Comparison of ENCODE assay signal across 34 cellular contexts in the genomic region with DNA sequence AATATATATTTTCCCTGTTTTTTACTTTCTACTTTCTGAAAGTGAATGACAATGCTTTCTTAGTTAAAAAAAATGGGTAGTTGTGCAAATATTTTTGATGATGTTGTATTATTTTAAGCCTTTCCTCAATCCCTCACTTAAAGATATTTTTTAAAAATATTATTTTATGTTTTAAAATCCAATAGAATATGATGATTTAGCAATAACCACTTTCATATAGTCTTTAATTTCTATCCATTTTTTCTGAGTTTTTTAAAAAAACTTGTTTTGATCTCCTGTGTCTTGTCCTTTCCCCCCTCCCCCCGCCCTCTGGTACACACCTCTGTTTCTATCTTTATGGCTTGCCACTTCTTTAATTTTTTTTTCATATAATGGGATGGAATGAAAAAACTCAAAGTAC.
DNase-seq lines count a peak whose midpoint lies in the region; ATAC-seq, FAIRE-seq and TF ChIP-seq lines count a peak whose summit lies in the region.
"Had no signal": no experiment of that assay in that cellular context is flagged by ENCODE, and none has a peak within 500 bp of the region (broad histone marks: within the 10 kb centered on the region; RNA-seq: fewer than 3 reads in every experiment).

No MANE protein-coding gene starts in this region.

- in situ Hi-C loops in HepG2 (cut with HindIII; ENCODE audit: extremely low pct_ligation_motif_present, low pct_unique_long_range_greater_than_20kb) (no loop called here), K562 (cut with MboI) (no loop called here)

- H2AFZ ChIP-seq in HepG2 (ENCODE audit: low read length) (no peak overlapping the region), Karpas-422 (ENCODE audit: low read length) (0 out of 2 replicates have a peak overlapping the region, but pooled peaks have one; percentile 53), K562 (ENCODE audit: low read depth, low read length) (no peak overlapping the region)

- no peaks in the 10 kb centered on the region for H3K9me3 ChIP-seq in HepG2 (ENCODE audit: low read length)
- H3K9me3 ChIP-seq in right lobe of liver: no peaks in the 10 kb centered on the region
- 0 out of 2 replicates have a peak, but pooled peaks cover 5% of the 10 kb centered on the region for H3K9me3 ChIP-seq in Karpas-422 (ENCODE audit: low read length)
- H3K9me3 ChIP-seq in K562 (replicated peaks; ENCODE audit: control insufficient read depth, insufficient read depth, low read depth, low read length): no peaks in the 10 kb centered on the region
- H3K9me3 ChIP-seq in vagina: no peaks in the 10 kb centered on the region
- H3K9me3 ChIP-seq: A549; BE2C; BLaER1; BLaER1 treated with 17β-estradiol and CSF1 and Interleukin-3, amounts not matched to agents 10 nM and 100 nM; Caco-2 had no signal

- intact Hi-C loops in HepG2 (cut with micrococcal nuclease; ENCODE audit: unreplicated experiment) (no loop called here), right lobe of liver (cut with DNase I) (no loop called here), K562 (cut with micrococcal nuclease) (no loop called here), vagina (cut with DNase I) (no loop called here)

- no peaks in the 10 kb centered on the region for H3K9me2 ChIP-seq in Karpas-422 (replicated peaks; ENCODE audit: insufficient read depth, low read length)

- CTCF ChIA-PET in HepG2 (lab: Yijun Ruan, JAX; ENCODE audit: low intra/inter-chr PET ratio, low total read pairs): no interaction called here
- CTCF ChIA-PET in K562 (lab: Yijun Ruan, JAX; ENCODE audit: low intra/inter-chr PET ratio): no interaction called here

- H3K4me3 Mint-ChIP-seq in activated T-cell treated with anti-CD3 and anti-CD28 coated beads, Interleukin-2, amount 50 U/mL, for 4 hours: no peak overlapping the region
- H3K4me3 Mint-ChIP-seq: B cell; CD14-positive monocyte; CD4-positive, alpha-beta memory T cell; CD4-positive, alpha-beta T cell; CD4-positive, CD25-positive, alpha-beta regulatory T cell; CD8-positive, alpha-beta memory T cell; CD8-positive, alpha-beta T cell had no signal

- H3K4me2 ChIP-seq in HepG2 (ENCODE audit: low read depth, low read length) (no peak overlapping the region), Karpas-422 (ENCODE audit: low read depth, low read length, poor library complexity, severe bottlenecking) (no peak overlapping the region), K562 (ENCODE audit: insufficient read depth, low read length) (no peak overlapping the region)
- H3K4me2 ChIP-seq: A549; BLaER1; BLaER1 treated with 17β-estradiol and CSF1 and Interleukin-3, amounts not matched to agents 10 nM and 100 nM had no signal

- no peaks in the 10 kb centered on the region for H3K4me1 Mint-ChIP-seq in activated T-cell treated with anti-CD3 and anti-CD28 coated beads, Interleukin-2, amount 50 U/mL, for 4 hours (ENCODE audit: low read depth)
- H3K4me1 Mint-ChIP-seq: B cell; CD14-positive monocyte; CD4-positive, alpha-beta memory T cell; CD4-positive, CD25-positive, alpha-beta regulatory T cell; CD8-positive, alpha-beta memory T cell had no signal

- H3K27me3 Mint-ChIP-seq in activated T-cell treated with anti-CD3 and anti-CD28 coated beads, Interleukin-2, amount 50 U/mL, for 4 hours (ENCODE audit: low read depth): no peaks in the 10 kb centered on the region
- H3K27me3 Mint-ChIP-seq: B cell; CD4-positive, alpha-beta memory T cell; CD4-positive, alpha-beta T cell; CD4-positive, CD25-positive, alpha-beta regulatory T cell; CD8-positive, alpha-beta memory T cell had no signal

- no TSS peak for BruUV-seq in HepG2 (replicated peaks; lab: Mats Ljungman, UMichigan)
- BruUV-seq in K562 (replicated peaks; lab: Mats Ljungman, UMichigan): no TSS peak

- 3% methylated on average over 1 of the region's 1 CpG for WGBS in HepG2 (ENCODE audit: low lambda C conversion rate)
- 0% methylated on average over 1 of the region's 1 CpG for WGBS in right lobe of liver (ENCODE audit: insufficient coverage, low coverage, low lambda C conversion rate, missing lambda C conversion rate)
- no CpG with 5 or more reads among the region's 1 CpG for WGBS in K562 (ENCODE audit: insufficient coverage, low coverage, missing lambda C conversion rate)

- FAIRE-seq in HepG2 (lab: Jason Lieb, UNC) (no peak), K562 (lab: Jason Lieb, UNC) (no peak)
- FAIRE-seq: A549, D721Med had no signal

- POLR2A ChIA-PET in HepG2 (lab: Yijun Ruan, JAX) (no interaction called here), K562 (lab: Yijun Ruan, JAX) (no interaction called here)

- H3K36me3 Mint-ChIP-seq in activated T-cell treated with anti-CD3 and anti-CD28 coated beads, Interleukin-2, amount 50 U/mL, for 4 hours (ENCODE audit: insufficient read depth): no peaks in the 10 kb centered on the region
- H3K36me3 Mint-ChIP-seq: CD14-positive monocyte; CD4-positive, alpha-beta memory T cell; CD4-positive, CD25-positive, alpha-beta regulatory T cell; CD8-positive, alpha-beta memory T cell; CD8-positive, alpha-beta T cell had no signal

- H3K9ac ChIP-seq in HepG2 (ENCODE audit: insufficient read depth, low read depth, low read length) (no peak overlapping the region), Karpas-422 (ENCODE audit: low read length) (no peak overlapping the region), K562 (ENCODE audit: insufficient read depth in 1 of 2, low read depth in 2 of 2, low read length in 2 of 2) (no peak overlapping the region)
- H3K9ac ChIP-seq: BLaER1; BLaER1 treated with 17β-estradiol and CSF1 and Interleukin-3, amounts not matched to agents 10 nM and 100 nM had no signal

- H3K4me1 ChIP-seq in HepG2 (ENCODE audit: insufficient read depth, low read length) (no peaks in the 10 kb centered on the region), right lobe of liver (no peaks in the 10 kb centered on the region), Karpas-422 (ENCODE audit: low read length) (peaks cover 5% of the 10 kb centered on the region; the same call in 1 of the 2 replicates), K562 (replicated peaks in 1 of 2; ENCODE audit: control insufficient read depth in 2 of 2, insufficient read depth in 2 of 2, low read length in 2 of 2) (no peaks in the 10 kb centered on the region), vagina (no peaks in the 10 kb centered on the region)
- H3K4me1 ChIP-seq: A549; BE2C; BLaER1; BLaER1 treated with 17β-estradiol and CSF1 and Interleukin-3, amounts not matched to agents 10 nM and 100 nM; Caco-2 had no signal

- H3K27me3 ChIP-seq in HepG2 (ENCODE audit: control insufficient read depth in 1 of 2, insufficient read depth in 2 of 2, low read length in 2 of 2): no peaks in the 10 kb centered on the region
- H3K27me3 ChIP-seq in right lobe of liver: no peaks in the 10 kb centered on the region
- H3K27me3 ChIP-seq in Karpas-422 (ENCODE audit: low read length): no peaks in the 10 kb centered on the region
- no peaks in the 10 kb centered on the region for H3K27me3 ChIP-seq in K562 (ENCODE audit: control insufficient read depth in 2 of 2, insufficient read depth in 2 of 2, low read length in 2 of 2)
- H3K27me3 ChIP-seq in vagina: no peaks in the 10 kb centered on the region
- H3K27me3 ChIP-seq: BE2C; BLaER1; BLaER1 treated with 17β-estradiol and CSF1 and Interleukin-3, amounts not matched to agents 10 nM and 100 nM had no signal

- TF ChIP-seq POLR2A in HepG2 (IDR thresholded peaks at IDR 0.05; ENCODE audit: insufficient read depth in 1 of 2, low read depth in 2 of 2, low read length in 2 of 2) (no peak), right lobe of liver (IDR thresholded peaks at IDR 0.05) (no peak), K562 (conservative IDR thresholded peaks at IDR 0.05) (no peak), vagina (IDR thresholded peaks at IDR 0.05) (no peak)

- no peak for ATAC-seq in HepG2
- ATAC-seq in right lobe of liver: no peak
- no peak for ATAC-seq in K562
- ATAC-seq in activated T-cell treated with anti-CD3 and anti-CD28 coated beads, Interleukin-2, amount 50 U/mL, for 4 hours: no peak
- ATAC-seq: A549; CD8-positive, alpha-beta T cell had no signal

- H3K4me3 ChIP-seq in HepG2 (replicated peaks in 1 of 3; ENCODE audit: insufficient read depth in 1 of 3, low read depth in 2 of 3, low read length in 3 of 3) (no peak overlapping the region), right lobe of liver (no peak overlapping the region), Karpas-422 (ENCODE audit: low read length) (no peak overlapping the region), K562 (no peak overlapping the region), vagina (no peak overlapping the region)
- H3K4me3 ChIP-seq: A549; BLaER1; BLaER1 treated with 17β-estradiol and CSF1 and Interleukin-3, amounts not matched to agents 10 nM and 100 nM had no signal

- DNase-seq in HepG2 (ENCODE audit: low spot score) (no peak), right lobe of liver (no peak), Karpas-422 (no peak), K562 (ENCODE audit: extremely low read depth in 1 of 4, low spot score in 3 of 4) (no peak), vagina (ENCODE audit: extremely low spot score in 2 of 2) (no peak)
- DNase-seq in activated T-cell treated with anti-CD3 and anti-CD28 coated beads, Interleukin-2, amount 50 U/mL, for 4 hours: no peak
- DNase-seq: 8988T; ACHN; AML-193; BE2C; C1 segment of cervical spinal cord; Caco-2; Calu3; CD4-positive, alpha-beta memory T cell; CD4-positive, alpha-beta T cell; CD4-positive, CD25-positive, alpha-beta regulatory T cell; CD8-positive, alpha-beta memory T cell; CD8-positive, alpha-beta T cell; COR-L47; DMS 273 treated with DMSO at 0.1 percent for 48 hours; DMS153; DMS53; DMS79; DMS79 treated with DMSO at 0.1 percent for 48 hours; DND-41; EL had no signal

- TF ChIP-seq RAD21 in HepG2 (CRISPR knock-in tag; IDR thresholded peaks at IDR 0.05): no peak
- TF ChIP-seq RAD21 in K562 (CRISPR knock-in tag; conservative IDR thresholded peaks at IDR 0.05 in 1 of 2, IDR thresholded peaks at IDR 0.05 in 1 of 2): no peak

- no peaks in the 10 kb centered on the region for H4K20me1 ChIP-seq in HepG2 (ENCODE audit: insufficient read depth, low read length)
- H4K20me1 ChIP-seq in Karpas-422 (ENCODE audit: insufficient read depth, low read depth, low read length): no peaks in the 10 kb centered on the region
- no peaks in the 10 kb centered on the region for H4K20me1 ChIP-seq in K562 (replicated peaks; ENCODE audit: control insufficient read depth, insufficient read depth, low read length)
- H4K20me1 ChIP-seq: BLaER1; BLaER1 treated with 17β-estradiol and CSF1 and Interleukin-3, amounts not matched to agents 10 nM and 100 nM had no signal

- no peak for TF ChIP-seq CTCF in HepG2 (CRISPR knock-in tag; IDR thresholded peaks at IDR 0.05)
- TF ChIP-seq CTCF in right lobe of liver (IDR thresholded peaks at IDR 0.05): no peak
- no peak for TF ChIP-seq CTCF in K562 (IDR thresholded peaks at IDR 0.05 in 2 of 3, conservative IDR thresholded peaks at IDR 0.05 in 1 of 3; ENCODE audit: insufficient read depth in 2 of 3, low read depth in 1 of 3, low read length in 3 of 3)
- TF ChIP-seq CTCF in vagina (IDR thresholded peaks at IDR 0.05): no peak

- TF ChIP-seq EP300 in HepG2 (IDR thresholded peaks at IDR 0.05; ENCODE audit: low read depth in 2 of 2, low read length in 2 of 2) (no peak), HepG2 (CRISPR knock-in tag; IDR thresholded peaks at IDR 0.05; ENCODE audit: borderline replicate concordance) (no peak), K562 (IDR thresholded peaks at IDR 0.05; ENCODE audit: low read length) (no peak)

- H3K79me2 ChIP-seq in HepG2 (ENCODE audit: insufficient read depth, low read length): no peaks in the 10 kb centered on the region
- H3K79me2 ChIP-seq in Karpas-422 (ENCODE audit: low read length): no peaks in the 10 kb centered on the region
- H3K79me2 ChIP-seq in K562 (ENCODE audit: control insufficient read depth, insufficient read depth, low read length): no peaks in the 10 kb centered on the region

- H3K9me1 ChIP-seq in K562 (ENCODE audit: control insufficient read depth, insufficient read depth, low read length): no peaks in the 10 kb centered on the region

- H3K9me3 Mint-ChIP-seq in activated T-cell treated with anti-CD3 and anti-CD28 coated beads, Interleukin-2, amount 50 U/mL, for 4 hours: peaks cover 8% of the 10 kb centered on the region
- H3K9me3 Mint-ChIP-seq: CD4-positive, alpha-beta T cell had no signal

- H3K27ac ChIP-seq in HepG2 (ENCODE audit: extremely low read length, insufficient read depth, low read length) (no peak overlapping the region), right lobe of liver (no peak overlapping the region), Karpas-422 (ENCODE audit: low read length) (no peak overlapping the region), K562 (ENCODE audit: extremely low read depth, low read depth, low read length) (no peak overlapping the region), vagina (no peak overlapping the region)
- H3K27ac ChIP-seq: 22Rv1; A549; BLaER1; BLaER1 treated with 17β-estradiol and CSF1 and Interleukin-3, amounts not matched to agents 10 nM and 100 nM; C4-2B had no signal

- no peaks in the 10 kb centered on the region for H3K36me3 ChIP-seq in HepG2 (replicated peaks in 1 of 2; ENCODE audit: control insufficient read depth in 1 of 2, insufficient read depth in 2 of 2, low read length in 2 of 2)
- no peaks in the 10 kb centered on the region for H3K36me3 ChIP-seq in right lobe of liver
- H3K36me3 ChIP-seq in Karpas-422 (ENCODE audit: insufficient read depth, low read length): no peaks in the 10 kb centered on the region
- H3K36me3 ChIP-seq in K562 (ENCODE audit: control insufficient read depth, insufficient read depth, low read length): no peaks in the 10 kb centered on the region
- no peaks in the 10 kb centered on the region for H3K36me3 ChIP-seq in vagina
- H3K36me3 ChIP-seq: BE2C; BLaER1; BLaER1 treated with 17β-estradiol and CSF1 and Interleukin-3, amounts not matched to agents 10 nM and 100 nM had no signal
